ENCODE assay signal across 8 cellular contexts in genomic region chr3:17841190-17841828, GRCh38.
A peak's percentile ranks its signal among the peaks of the same experiment; 100 is the strongest.
DNase-seq lines count a peak whose midpoint lies in the region; ATAC-seq and TF ChIP-seq lines count a peak whose summit lies in the region.

No MANE protein-coding gene starts in this region.

- TF ChIP-seq CTCF in neutrophil (IDR thresholded peaks at IDR 0.05) (peak; percentile 78), suprapubic skin (IDR thresholded peaks at IDR 0.05) (peak; percentile 75 to 92)

- H3K9me3 Mint-ChIP-seq in activated T-cell treated with anti-CD3 and anti-CD28 coated beads, Interleukin-2, amount 50 U/mL, for 4 hours: no peaks in the 10 kb centered on the region

- H3K36me3 Mint-ChIP-seq in activated T-cell treated with anti-CD3 and anti-CD28 coated beads, Interleukin-2, amount 50 U/mL, for 4 hours (ENCODE audit: insufficient read depth): no peaks in the 10 kb centered on the region

- no peak for TF ChIP-seq EP300 in suprapubic skin (IDR thresholded peaks at IDR 0.05)

- no peaks in the 10 kb centered on the region for H3K4me1 Mint-ChIP-seq in activated T-cell treated with anti-CD3 and anti-CD28 coated beads, Interleukin-2, amount 50 U/mL, for 4 hours (ENCODE audit: low read depth)

- H3K4me1 ChIP-seq in neutrophil (ENCODE audit: control insufficient read depth in 1 of 2, insufficient read depth in 1 of 2, low read depth in 1 of 2, low read length in 1 of 2): no peaks in the 10 kb centered on the region
- no peaks in the 10 kb centered on the region for H3K4me1 ChIP-seq in suprapubic skin

- TF ChIP-seq POLR2A in suprapubic skin (IDR thresholded peaks at IDR 0.05): no peak

- 29% methylated on average over 7 of the region's 9 CpGs for WGBS in suprapubic skin

- H3K27me3 Mint-ChIP-seq in activated T-cell treated with anti-CD3 and anti-CD28 coated beads, Interleukin-2, amount 50 U/mL, for 4 hours (ENCODE audit: low read depth): no peaks in the 10 kb centered on the region

- no peak overlapping the region for H3K27ac ChIP-seq in neutrophil
- H3K27ac ChIP-seq in suprapubic skin: no peak overlapping the region

- H3K9me3 ChIP-seq in neutrophil (no peaks in the 10 kb centered on the region), suprapubic skin (no peaks in the 10 kb centered on the region)

- ATAC-seq in GM19455 (IDR thresholded peaks at IDR 0.05; ENCODE audit: unreplicated experiment) (peak; percentile 92), HG03558 (IDR thresholded peaks at IDR 0.05; ENCODE audit: extremely low read depth, unreplicated experiment) (peak; percentile 56)
- peak; percentile 84 to 91 for ATAC-seq in activated T-cell treated with anti-CD3 and anti-CD28 coated beads, Interleukin-2, amount 50 U/mL, for 4 hours

- H3K4me3 Mint-ChIP-seq in activated T-cell treated with anti-CD3 and anti-CD28 coated beads, Interleukin-2, amount 50 U/mL, for 4 hours: no peak overlapping the region

- DNase-seq in COLO668 (lab: John Stamatoyannopoulos, UW; ENCODE audit: unreplicated experiment): peak; percentile 59
- peak; percentile 35 for DNase-seq in OCI-M2 (lab: John Stamatoyannopoulos, UW; ENCODE audit: unreplicated experiment)
- DNase-seq in activated T-cell treated with anti-CD3 and anti-CD28 coated beads, Interleukin-2, amount 50 U/mL, for 4 hours: peak; percentile 71
- DNase-seq in fibroblast of peridontal ligament (ENCODE audit: extremely low read depth): peak; percentile 64
- DNase-seq in suprapubic skin (ENCODE audit: low spot score in 2 of 2): peak; percentile 82 to 86

- H3K36me3 ChIP-seq in neutrophil (no peaks in the 10 kb centered on the region), suprapubic skin (no peaks in the 10 kb centered on the region)

- H3K4me3 ChIP-seq in neutrophil (ENCODE audit: low read depth in 1 of 2, low read length in 1 of 2) (no peak overlapping the region), suprapubic skin (no peak overlapping the region)

- H3K27me3 ChIP-seq in neutrophil: no peaks in the 10 kb centered on the region
- H3K27me3 ChIP-seq in suprapubic skin: no peaks in the 10 kb centered on the region
